ENCODE assay signal across 8 cellular contexts in the genomic region with DNA sequence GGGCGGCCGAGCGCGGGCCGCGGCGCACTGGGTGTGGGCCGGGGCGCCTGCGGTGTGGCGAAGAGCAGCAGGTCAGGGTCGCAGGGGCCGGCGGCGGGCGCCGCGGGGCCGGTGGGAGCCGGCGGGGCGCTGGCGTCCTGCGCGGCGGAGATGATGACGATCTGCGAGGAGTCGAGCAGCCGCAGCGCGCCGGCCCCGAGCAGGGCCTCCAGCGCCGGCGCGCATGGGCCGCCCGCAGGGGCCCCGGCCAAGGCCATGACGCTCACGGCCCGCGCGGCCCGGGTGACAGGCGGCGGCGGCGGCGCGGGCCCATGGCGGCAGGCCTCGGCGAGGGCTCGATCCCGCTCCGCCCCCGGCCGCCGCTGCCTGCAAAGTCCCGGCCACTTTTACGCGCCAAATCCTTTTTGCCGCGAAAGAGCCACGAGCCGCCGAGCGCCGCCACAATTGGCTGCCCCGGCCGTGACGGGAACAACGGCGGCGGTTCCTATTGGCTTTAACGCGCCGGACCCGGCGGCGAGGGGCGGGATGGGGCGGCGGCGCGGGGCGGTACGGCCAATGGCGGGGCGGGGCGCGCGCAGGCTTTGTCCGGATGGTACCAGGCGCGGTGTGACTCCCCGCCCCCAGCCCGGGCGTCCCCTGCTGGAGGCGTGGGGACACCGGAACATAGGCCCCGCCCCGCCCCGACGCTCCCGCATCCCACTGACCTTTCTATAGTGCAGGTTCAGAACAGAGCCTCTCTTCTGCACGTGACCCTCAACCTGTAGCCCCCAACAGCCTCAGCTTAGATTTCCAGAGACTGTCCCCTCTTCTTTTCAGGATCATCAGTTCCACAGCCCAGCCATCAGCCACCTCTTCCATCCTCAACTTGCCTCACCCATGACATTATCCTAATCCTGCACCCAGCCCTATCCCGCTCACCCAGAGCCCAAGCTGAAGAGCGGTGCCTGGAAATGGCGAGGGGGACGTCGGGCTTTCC. TPM values are rescaled to one million over a fixed set of nuclear protein-coding genes. Genes with fewer than 3 reads are reported as not detected.
DNase-seq lines count a peak whose midpoint lies in the region; ATAC-seq and TF ChIP-seq lines count a peak whose summit lies in the region.

A gene with protein sequence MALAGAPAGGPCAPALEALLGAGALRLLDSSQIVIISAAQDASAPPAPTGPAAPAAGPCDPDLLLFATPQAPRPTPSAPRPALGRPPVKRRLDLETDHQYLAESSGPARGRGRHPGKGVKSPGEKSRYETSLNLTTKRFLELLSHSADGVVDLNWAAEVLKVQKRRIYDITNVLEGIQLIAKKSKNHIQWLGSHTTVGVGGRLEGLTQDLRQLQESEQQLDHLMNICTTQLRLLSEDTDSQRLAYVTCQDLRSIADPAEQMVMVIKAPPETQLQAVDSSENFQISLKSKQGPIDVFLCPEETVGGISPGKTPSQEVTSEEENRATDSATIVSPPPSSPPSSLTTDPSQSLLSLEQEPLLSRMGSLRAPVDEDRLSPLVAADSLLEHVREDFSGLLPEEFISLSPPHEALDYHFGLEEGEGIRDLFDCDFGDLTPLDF (minus strand): TSS at position 378 of the 976 bp plus-strand sequence. CDS start 121 bp downstream, at position 257.

- H3K27ac ChIP-seq in SU-DHL-6 (ENCODE audit: low read depth, low read length): peak within 1 kb of the TSS; percentile 94
- H3K27ac ChIP-seq in parathyroid adenoma: peak within 1 kb of the TSS; percentile 42
- peak within 1 kb of the TSS; percentile 61 to 69 for H3K27ac ChIP-seq in tibial artery

- no peaks in the 10 kb centered on the region for H3K9me2 ChIP-seq in SU-DHL-6 (replicated peaks; ENCODE audit: insufficient read depth, low read length)

- peaks cover 31% of the 10 kb centered on the region for H3K36me3 Mint-ChIP-seq in activated naive CD8-positive, alpha-beta T cell treated with anti-CD3 and anti-CD28 coated beads for 36 hours

- peaks cover 8% of the 10 kb centered on the region for H3K4me1 ChIP-seq in parathyroid adenoma
- H3K4me1 ChIP-seq in tibial artery: peaks cover 0 to 27% (median 16%) of the 10 kb centered on the region in 4 donors

- no peaks in the 10 kb centered on the region for H3K27me3 Mint-ChIP-seq in activated naive CD8-positive, alpha-beta T cell treated with anti-CD3 and anti-CD28 coated beads for 36 hours

- intact Hi-C loops in Right ventricle myocardium inferior (cut with DNase I): no loop called here
- intact Hi-C loops in tibial artery (cut with DNase I; ENCODE audit: low total_unique reads): loop anchor here (10.0 kb wide), 1 partner anchor 49 kb away; the partner anchor contains the start of gene ZNF341

- H3K27ac Mint-ChIP-seq in activated naive CD8-positive, alpha-beta T cell treated with anti-CD3 and anti-CD28 coated beads for 36 hours: peak within 1 kb of the TSS; percentile 85

- H3K79me2 ChIP-seq in SU-DHL-6 (ENCODE audit: insufficient read depth, low read length): peaks cover 38% of the 10 kb centered on the region
- no peaks in the 10 kb centered on the region for H3K79me2 ChIP-seq in parathyroid adenoma

- H3K4me3 ChIP-seq in GM12875 (ENCODE audit: low read depth, low read length) (peak within 1 kb of the TSS; percentile 58), SU-DHL-6 (ENCODE audit: insufficient read depth, low read length, poor library complexity, severe bottlenecking) (peak within 1 kb of the TSS; percentile 69), parathyroid adenoma (ENCODE audit: low read depth, low read length) (peak within 1 kb of the TSS; percentile 29), tibial artery (peak within 1 kb of the TSS; percentile 48)

- H3K36me3 ChIP-seq in SU-DHL-6 (ENCODE audit: low read length) (no peaks in the 10 kb centered on the region), parathyroid adenoma (ENCODE audit: control insufficient read depth, insufficient read depth, low read length) (no peaks in the 10 kb centered on the region), tibial artery (no peaks in the 10 kb centered on the region)

- H3K4me2 ChIP-seq in SU-DHL-6 (ENCODE audit: low read depth, low read length, poor library complexity, severe bottlenecking) (peak within 1 kb of the TSS; percentile 80), parathyroid adenoma (ENCODE audit: low read length) (peak within 1 kb of the TSS; percentile 77)

- H2AFZ ChIP-seq in SU-DHL-6 (ENCODE audit: low read depth, low read length, severe bottlenecking) (peak within 1 kb of the TSS; percentile 73), parathyroid adenoma (peak within 1 kb of the TSS; percentile 96)

- peak within 1 kb of the TSS; percentile 93 for H3K4me3 Mint-ChIP-seq in activated naive CD8-positive, alpha-beta T cell treated with anti-CD3 and anti-CD28 coated beads for 36 hours

- H3K9me3 ChIP-seq in SU-DHL-6 (ENCODE audit: insufficient read depth, low read length): no peaks in the 10 kb centered on the region
- no peaks in the 10 kb centered on the region for H3K9me3 ChIP-seq in parathyroid adenoma (ENCODE audit: control insufficient read depth, low read length)
- no peaks in the 10 kb centered on the region for H3K9me3 ChIP-seq in tibial artery

- H3K9me3 Mint-ChIP-seq in activated naive CD8-positive, alpha-beta T cell treated with anti-CD3 and anti-CD28 coated beads for 36 hours: no peaks in the 10 kb centered on the region

- peaks cover 66% of the 10 kb centered on the region for H3K4me1 Mint-ChIP-seq in activated naive CD8-positive, alpha-beta T cell treated with anti-CD3 and anti-CD28 coated beads for 36 hours

- peak; percentile 89 for ATAC-seq in HG02798 (IDR thresholded peaks at IDR 0.05; ENCODE audit: poor library complexity, unreplicated experiment)
- peak; percentile 99 for ATAC-seq in Right ventricle myocardium inferior

- DNase-seq in NCI-H1417 treated with DMSO at 0.1 percent for 48 hours (lab: John Stamatoyannopoulos, UW) (peak; percentile 71), Right ventricle myocardium inferior (ENCODE audit: missing footprints) (peak; percentile 99), tibial artery (peak; percentile 93 to 97)
- peak; percentile 99 for DNase-seq in activated naive CD8-positive, alpha-beta T cell treated with anti-CD3 and anti-CD28 coated beads for 36 hours

- H4K20me1 ChIP-seq in SU-DHL-6 (ENCODE audit: low read depth, low read length): no peaks in the 10 kb centered on the region

- peaks cover 43% of the 10 kb centered on the region for H3F3A ChIP-seq in SU-DHL-6 (ENCODE audit: insufficient read depth)

- H3K9ac ChIP-seq in SU-DHL-6 (ENCODE audit: low read length) (peak within 1 kb of the TSS; percentile 67), parathyroid adenoma (no peak within 1 kb of the TSS)

- H3K27me3 ChIP-seq in SU-DHL-6 (ENCODE audit: low read length): no peaks in the 10 kb centered on the region
- H3K27me3 ChIP-seq in parathyroid adenoma (ENCODE audit: control insufficient read depth, insufficient read depth, low read length): no peaks in the 10 kb centered on the region
- H3K27me3 ChIP-seq in tibial artery: no peaks in the 10 kb centered on the region

- TF ChIP-seq CTCF in GM12875 (IDR thresholded peaks at IDR 0.05; ENCODE audit: borderline replicate concordance, insufficient read depth, low read depth, low read length) (peak; percentile 33; the same call in 1 of the 2 replicates), SU-DHL-6 (IDR thresholded peaks at IDR 0.05; ENCODE audit: insufficient read depth, low read length, poor library complexity, severe bottlenecking) (no peak), parathyroid adenoma (IDR thresholded peaks at IDR 0.05) (peak; percentile 53), tibial artery (IDR thresholded peaks at IDR 0.05) (peak; percentile 42 to 51)

RNA-seq across cellular contexts. Expression of the gene that starts here (rescaled TPM):
- 10 to 100 TPM; 76.1 to 79.6 TPM for total RNA-seq in activated naive CD8-positive, alpha-beta T cell treated with anti-CD3 and anti-CD28 coated beads for 36 hours
- total RNA-seq in Right ventricle myocardium inferior: 2.3 TPM

Comparison
In these comparisons a context has a peak if more than half of its experiments do, and no peak if none do; other contexts are left out.
1. Peak in every context shown above with its lines: DNase-seq, ATAC-seq, H3K4me3 ChIP-seq and H3K27ac ChIP-seq.
2. RNA of the gene that starts here (total RNA-seq): 76.1 to 79.6 TPM in activated naive CD8-positive, alpha-beta T cell treated with anti-CD3 and anti-CD28 coated beads for 36 hours; 2.3 TPM in Right ventricle myocardium inferior (single experiment); every median in the first group is over 10 times any median in the second.
3. H3K27ac ChIP-seq: peak in every context shown above with its lines; median percentile 94 in SU-DHL-6; 65 in tibial artery; 42 in parathyroid adenoma.